In genomic region chr2:102412199-102412598, GRCh38 we compare ENCODE assay signal across 37 cellular contexts. TPM values are rescaled to one million over a fixed set of nuclear protein-coding genes. Genes with fewer than 3 reads are reported as not detected.
"Had no signal": no experiment of that assay in that cellular context is flagged by ENCODE, and none has a peak within 500 bp of the region (broad histone marks: within the 10 kb centered on the region; RNA-seq: fewer than 3 reads in every experiment).

No MANE protein-coding gene starts in this region.

- DNase-seq: Karpas-422, Kasumi-1, MG63, MM.1S, MV-4-11, NCI-H1048, NCI-H1092, NCI-H1092 treated with DMSO at 0.1 percent for 48 hours, NCI-H1105, NCI-H1105 treated with DMSO at 0.1 percent for 48 hours, NCI-H1417, NCI-H1417 treated with DMSO at 0.1 percent for 48 hours, NCI-H1436, NCI-H1436 treated with DMSO at 0.1 percent for 48 hours, NCI-H146, NCI-H1694, NCI-H1694 treated with DMSO at 0.1 percent for 48 hours, NCI-H187, NCI-H187 treated with DMSO at 0.1 percent for 48 hours, NCI-H1930, NCI-H2029, NCI-H2029 treated with DMSO at 0.1 percent for 48 hours, NCI-H2081, NCI-H2081 treated with DMSO at 0.1 percent for 48 hours, NCI-H2107, NCI-H2171, NCI-H2171 treated with DMSO at 0.1 percent for 48 hours, NCI-H2227 treated with DMSO at 0.1 percent for 48 hours, NCI-H226, NCI-H345, NCI-H446, NCI-H446 treated with DMSO at 0.1 percent for 48 hours, NCI-H510A had no signal

- H3K36me3 ChIP-seq: MG63 had no signal

- H3K27ac ChIP-seq: KMS-11 had no signal

- H3K9me3 ChIP-seq: MG63 had no signal

- H3K4me3 ChIP-seq: MG63 had no signal

RNA-seq across cellular contexts. Expression of gene IL18RAP, which starts 10.8 kb away (rescaled TPM):
- total RNA-seq: LHCN-M2, M059J, MCF 10A had no signal

RNA-seq across cellular contexts. Expression of gene IL18R1, which starts 56.6 kb away (rescaled TPM):
- total RNA-seq: LHCN-M2, M059J had no signal
